ENCODE assay signal across 25 cellular contexts in the genomic region with DNA sequence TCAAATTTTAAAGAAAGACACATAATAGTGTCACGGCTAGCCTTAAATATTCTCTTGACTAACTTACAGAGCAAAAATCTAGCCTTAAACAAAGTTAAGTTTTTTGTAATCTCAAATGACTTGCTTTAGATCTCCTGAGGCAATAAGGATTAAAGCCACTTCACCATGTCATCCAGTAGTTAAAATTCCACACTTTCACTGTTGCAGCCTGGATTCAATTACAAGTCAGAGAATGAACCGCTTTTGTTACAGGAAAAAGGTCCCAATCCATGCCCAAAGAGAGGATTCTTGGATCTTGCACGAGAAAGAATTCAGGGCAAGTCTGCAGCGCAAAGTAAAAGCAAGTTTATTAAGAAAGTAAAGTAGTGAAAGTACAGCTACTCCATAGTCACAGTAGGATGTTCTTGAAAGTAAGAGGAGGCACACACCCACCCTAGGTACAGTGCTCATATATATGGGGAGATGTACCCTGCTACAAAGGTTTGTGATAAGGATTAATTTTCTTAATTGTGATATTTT. TPM values are rescaled to one million over a fixed set of nuclear protein-coding genes. Genes with fewer than 3 reads are reported as not detected.
DNase-seq lines count a peak whose midpoint lies in the region; ATAC-seq and TF ChIP-seq lines count a peak whose summit lies in the region.
"Had no signal": no experiment of that assay in that cellular context is flagged by ENCODE, and none has a peak within 500 bp of the region (broad histone marks: within the 10 kb centered on the region; RNA-seq: fewer than 3 reads in every experiment).

No MANE protein-coding gene starts in this region.

- no peak for TF ChIP-seq RAD21 in SK-N-SH (IDR thresholded peaks at IDR 0.05; ENCODE audit: low read length)

- BruUV-seq in Calu3 (replicated peaks; lab: Mats Ljungman, UMichigan), result no TSS peak

- POLR2A ChIA-PET in SK-N-SH (lab: Yijun Ruan, JAX), result no interaction called here

- H3K27me3 Mint-ChIP-seq in Calu3 (ENCODE audit: unreplicated experiment), result no peaks in the 10 kb centered on the region

- no peak overlapping the region for H3K9ac ChIP-seq in SK-N-SH
- H3K9ac ChIP-seq in MM.1S (ENCODE audit: low read length), result no peak overlapping the region
- H3K9ac ChIP-seq: BLaER1 treated with 17β-estradiol and CSF1 and Interleukin-3, amounts not matched to agents 10 nM and 100 nM; GM23248 had no signal

- H3K9me3 ChIP-seq in SK-N-SH, result no peaks in the 10 kb centered on the region
- peaks cover 2% of the 10 kb centered on the region; the same call in 1 of the 2 replicates for H3K9me3 ChIP-seq in HAP-1
- H3K9me3 ChIP-seq in MM.1S (replicated peaks; ENCODE audit: insufficient read depth, low read length), result no peaks in the 10 kb centered on the region

- no peak for TF ChIP-seq CTCF in SK-N-SH (IDR thresholded peaks at IDR 0.05)
- no peak for TF ChIP-seq CTCF in MM.1S (IDR thresholded peaks at IDR 0.05; ENCODE audit: low read length)
- no peak for TF ChIP-seq CTCF in Calu3 (IDR thresholded peaks at IDR 0.05; ENCODE audit: unreplicated experiment)

- H3K4me3 ChIP-seq in SK-N-SH (ENCODE audit: low read depth in 2 of 2, low read length in 1 of 2), result no peak overlapping the region
- H3K4me3 ChIP-seq in HAP-1, result no peak overlapping the region
- H3K4me3 ChIP-seq in MM.1S (ENCODE audit: low read length), result no peak overlapping the region
- H3K4me3 ChIP-seq: BLaER1 treated with 17β-estradiol and CSF1 and Interleukin-3, amounts not matched to agents 10 nM and 100 nM; GM23248; K562 had no signal

- peaks cover 3% of the 10 kb centered on the region for H3K9me3 Mint-ChIP-seq in Calu3 (ENCODE audit: low read depth, unreplicated experiment)
- H3K9me3 Mint-ChIP-seq: CD4-positive, alpha-beta T cell had no signal

- no peaks in the 10 kb centered on the region for H3F3A ChIP-seq in SK-N-SH (replicated peaks; ENCODE audit: insufficient read depth)
- no peaks in the 10 kb centered on the region for H3F3A ChIP-seq in MM.1S (ENCODE audit: insufficient read depth, low read length)

- H3K27ac ChIP-seq in SK-N-SH (ENCODE audit: low read depth in 2 of 2, low read length in 1 of 2) (no peak overlapping the region), MM.1S (ENCODE audit: low read length) (no peak overlapping the region)
- H3K27ac ChIP-seq: 22Rv1; BLaER1 treated with 17β-estradiol and CSF1 and Interleukin-3, amounts not matched to agents 10 nM and 100 nM; GM23248 had no signal

- H2AFZ ChIP-seq in SK-N-SH (ENCODE audit: low read depth), result peak overlapping the region; percentile 29; the same call in 1 of the 2 replicates
- no peak overlapping the region for H2AFZ ChIP-seq in MM.1S (ENCODE audit: low read length)
- H2AFZ ChIP-seq: GM23248 had no signal

- H3K79me2 ChIP-seq in SK-N-SH (ENCODE audit: insufficient read depth) (no peaks in the 10 kb centered on the region), MM.1S (ENCODE audit: low read length) (no peaks in the 10 kb centered on the region)

- DNase-seq in SK-N-SH (no peak), HAP-1 (ENCODE audit: low spot score in 2 of 2) (peak; percentile 37 to 83), cerebellar cortex (ENCODE audit: low spot score) (peak; percentile 82), MM.1S (no peak), Calu3 (no peak)
- DNase-seq: ACHN; CD4-positive, alpha-beta T cell; COR-L47; GM23248; H9; Kasumi-1; NCI-H1048; NCI-H1417; NCI-H1694 treated with DMSO at 0.1 percent for 48 hours; NCI-H2081; NCI-H2227 treated with DMSO at 0.1 percent for 48 hours; NCI-H526 treated with DMSO at 0.1 percent for 48 hours; SW 1271 had no signal

- no peaks in the 10 kb centered on the region for H4K20me1 ChIP-seq in SK-N-SH (ENCODE audit: insufficient read depth)
- H4K20me1 ChIP-seq in MM.1S (ENCODE audit: insufficient read depth, low read length), result no peaks in the 10 kb centered on the region
- H4K20me1 ChIP-seq: BLaER1 treated with 17β-estradiol and CSF1 and Interleukin-3, amounts not matched to agents 10 nM and 100 nM had no signal

- intact Hi-C loops in Calu3 (cut with micrococcal nuclease; ENCODE audit: unreplicated experiment), result no loop called here

- CTCF ChIA-PET in SK-N-SH (lab: Yijun Ruan, JAX) (no interaction called here), Calu3 (lab: Charles Lee) (no interaction called here)

- WGBS in SK-N-SH (ENCODE audit: low lambda C conversion rate), result 24% methylated on average over 4 of the region's 4 CpGs

- no peak overlapping the region for H3K4me3 Mint-ChIP-seq in Calu3 (ENCODE audit: low read depth, unreplicated experiment)
- H3K4me3 Mint-ChIP-seq: CD4-positive, alpha-beta T cell; H9 had no signal

- H3K4me1 ChIP-seq in SK-N-SH (ENCODE audit: control insufficient read depth in 1 of 2, insufficient read depth in 2 of 2, low read depth in 1 of 2, low read length in 1 of 2), result no peaks in the 10 kb centered on the region; a peak in 1 of 4 replicates
- peaks cover 39% of the 10 kb centered on the region for H3K4me1 ChIP-seq in HAP-1
- H3K4me1 ChIP-seq in MM.1S (ENCODE audit: low read length), result no peaks in the 10 kb centered on the region

- TF ChIP-seq EP300 in SK-N-SH (IDR thresholded peaks at IDR 0.05; ENCODE audit: borderline replicate concordance in 1 of 2, low read depth in 1 of 2, low read length in 1 of 2), result no peak

- no peak overlapping the region for H3K27ac Mint-ChIP-seq in Calu3 (ENCODE audit: unreplicated experiment)
- H3K27ac Mint-ChIP-seq: CD4-positive, alpha-beta T cell; H9 had no signal

- H3K36me3 ChIP-seq in SK-N-SH (replicated peaks in 1 of 2; ENCODE audit: control insufficient read depth in 1 of 2, insufficient read depth in 2 of 2, low read length in 1 of 2) (no peaks in the 10 kb centered on the region), HAP-1 (replicated peaks) (no peaks in the 10 kb centered on the region), MM.1S (replicated peaks; ENCODE audit: insufficient read depth, low read length) (no peaks in the 10 kb centered on the region)
- H3K36me3 ChIP-seq: BLaER1 treated with 17β-estradiol and CSF1 and Interleukin-3, amounts not matched to agents 10 nM and 100 nM had no signal

- H3K27me3 ChIP-seq in SK-N-SH (ENCODE audit: insufficient read depth) (no peaks in the 10 kb centered on the region), HAP-1 (ENCODE audit: low read depth) (no peaks in the 10 kb centered on the region), MM.1S (replicated peaks; ENCODE audit: insufficient read depth, low read length) (no peaks in the 10 kb centered on the region; the same call in 1 of the 2 replicates)
- H3K27me3 ChIP-seq: BLaER1 treated with 17β-estradiol and CSF1 and Interleukin-3, amounts not matched to agents 10 nM and 100 nM had no signal

- H3K4me2 ChIP-seq in SK-N-SH, result no peak overlapping the region
- H3K4me2 ChIP-seq in MM.1S (ENCODE audit: low read depth, low read length), result no peak overlapping the region

- H3K4me1 Mint-ChIP-seq in Calu3 (ENCODE audit: low read depth, unreplicated experiment), result no peaks in the 10 kb centered on the region
- H3K4me1 Mint-ChIP-seq: H9 had no signal

- in situ Hi-C loops in HAP-1 (cut with MboI; ENCODE audit: low sequenced_read_pairs), result no loop called here

- ATAC-seq in SK-N-SH treated with all-trans-retinoic acid at 6 μM for 48 hours (no peak), esophagus mucosa (no peak)
- ATAC-seq: K562, Panc1 had no signal

- peaks cover 4% of the 10 kb centered on the region for H3K36me3 Mint-ChIP-seq in Calu3 (ENCODE audit: insufficient read depth, unreplicated experiment)

- H3K9me2 ChIP-seq in SK-N-SH, result no peaks in the 10 kb centered on the region
- H3K9me2 ChIP-seq in MM.1S (replicated peaks; ENCODE audit: insufficient read depth, low read length), result no peaks in the 10 kb centered on the region

TF ChIP-seq in SK-N-SH, 30 proteins besides CTCF, POLR2A, EP300 and RAD21 (continues in another document):
- TF ChIP-seq TEAD4 (IDR thresholded peaks at IDR 0.05; ENCODE audit: borderline replicate concordance, insufficient read depth), result no peak
- no peak for TF ChIP-seq RFX5 (IDR thresholded peaks at IDR 0.05; ENCODE audit: low read length)
- TF ChIP-seq NRF1 (IDR thresholded peaks at IDR 0.05; ENCODE audit: low read depth, low read length), result no peak
- TF ChIP-seq, protein P1, sequence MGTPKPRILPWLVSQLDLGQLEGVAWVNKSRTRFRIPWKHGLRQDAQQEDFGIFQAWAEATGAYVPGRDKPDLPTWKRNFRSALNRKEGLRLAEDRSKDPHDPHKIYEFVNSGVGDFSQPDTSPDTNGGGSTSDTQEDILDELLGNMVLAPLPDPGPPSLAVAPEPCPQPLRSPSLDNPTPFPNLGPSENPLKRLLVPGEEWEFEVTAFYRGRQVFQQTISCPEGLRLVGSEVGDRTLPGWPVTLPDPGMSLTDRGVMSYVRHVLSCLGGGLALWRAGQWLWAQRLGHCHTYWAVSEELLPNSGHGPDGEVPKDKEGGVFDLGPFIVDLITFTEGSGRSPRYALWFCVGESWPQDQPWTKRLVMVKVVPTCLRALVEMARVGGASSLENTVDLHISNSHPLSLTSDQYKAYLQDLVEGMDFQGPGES (IDR thresholded peaks at IDR 0.05; ENCODE audit: low read depth, low read length), result no peak
- TF ChIP-seq RXRA (IDR thresholded peaks at IDR 0.05; ENCODE audit: borderline replicate concordance, low read depth), result no peak

TF ChIP-seq in SK-N-SH treated with all-trans-retinoic acid at 6 μM for 48 hours, 23 proteins besides CTCF, POLR2A, EP300 and RAD21 (continues in another document):
- TF ChIP-seq SNAI2 (CRISPR knock-in tag; IDR thresholded peaks at IDR 0.05) (no peak), ESRRG (CRISPR knock-in tag; IDR thresholded peaks at IDR 0.05) (no peak), ARNTL (CRISPR knock-in tag; IDR thresholded peaks at IDR 0.05; ENCODE audit: borderline replicate concordance, low read depth) (no peak)
- TF ChIP-seq, protein P2, sequence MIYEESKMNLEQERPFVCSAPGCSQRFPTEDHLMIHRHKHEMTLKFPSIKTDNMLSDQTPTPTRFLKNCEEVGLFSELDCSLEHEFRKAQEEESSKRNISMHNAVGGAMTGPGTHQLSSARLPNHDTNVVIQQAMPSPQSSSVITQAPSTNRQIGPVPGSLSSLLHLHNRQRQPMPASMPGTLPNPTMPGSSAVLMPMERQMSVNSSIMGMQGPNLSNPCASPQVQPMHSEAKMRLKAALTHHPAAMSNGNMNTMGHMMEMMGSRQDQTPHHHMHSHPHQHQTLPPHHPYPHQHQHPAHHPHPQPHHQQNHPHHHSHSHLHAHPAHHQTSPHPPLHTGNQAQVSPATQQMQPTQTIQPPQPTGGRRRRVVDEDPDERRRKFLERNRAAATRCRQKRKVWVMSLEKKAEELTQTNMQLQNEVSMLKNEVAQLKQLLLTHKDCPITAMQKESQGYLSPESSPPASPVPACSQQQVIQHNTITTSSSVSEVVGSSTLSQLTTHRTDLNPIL (CRISPR knock-in tag; IDR thresholded peaks at IDR 0.05; ENCODE audit: low read depth), result no peak

RNA-seq across cellular contexts. Expression of a gene that starts 34.6 kb away (rescaled TPM):
- polyA plus RNA-seq in SK-N-SH (2012; rRNA removed), result 0.54 and 0.88 TPM in 2 replicates
- 0.40 and 0.62 TPM in 2 replicates for polyA plus RNA-seq in SK-N-SH (2012; cell fraction: cytosol; rRNA removed)
- 1.2 TPM in 2 replicates for polyA plus RNA-seq in SK-N-SH (2012; cell fraction: nucleus; rRNA removed)
- 2.4 TPM for total RNA-seq in esophagus mucosa
- 0.73 and 1.0 TPM in 2 replicates for total RNA-seq in Calu3 (2022)
- total RNA-seq: CD4-positive, alpha-beta T cell; K562; NCI-H460 had no signal
- polyA plus RNA-seq: K562 had no signal

RNA-seq across cellular contexts. Expression of a gene that starts 49.5 kb away (rescaled TPM):
- polyA plus RNA-seq in SK-N-SH (2012; rRNA removed), result 0.72 and 1.0 TPM in 2 replicates
- polyA plus RNA-seq in SK-N-SH (2012; cell fraction: cytosol; rRNA removed), result 0.70 and 0.76 TPM in 2 replicates
- polyA plus RNA-seq in SK-N-SH (2012; cell fraction: nucleus; rRNA removed), result 0.47 and 0.71 TPM in 2 replicates
- not detected for total RNA-seq in esophagus mucosa
- 0.17 TPM in 1 of 2 replicates, not detected in the other for total RNA-seq in Calu3 (2022)
- total RNA-seq: CD4-positive, alpha-beta T cell; H9; K562; NCI-H460 had no signal

Comparison
In these comparisons a context has a peak if more than half of its experiments do, and no peak if none do; other contexts are left out.
1. DNase-seq: peak in HAP-1 (2 of 2) and cerebellar cortex (single experiment); none in SK-N-SH (single experiment), MM.1S (single experiment) and Calu3 (single experiment).